In genomic region chr21:38621132-38621531, GRCh38 we compare ENCODE assay signal across 26 cellular contexts.
DNase-seq lines count a peak whose midpoint lies in the region; ATAC-seq and TF ChIP-seq lines count a peak whose summit lies in the region.
"Had no signal": no experiment of that assay in that cellular context is flagged by ENCODE, and none has a peak within 500 bp of the region (broad histone marks: within the 10 kb centered on the region; RNA-seq: fewer than 3 reads in every experiment).

No MANE protein-coding gene starts in this region.

- H3K9me3 ChIP-seq in mucosa of descending colon (no peaks in the 10 kb centered on the region), thyroid gland (no peaks in the 10 kb centered on the region)
- H3K9me3 ChIP-seq: breast epithelium, Caco-2, gastroesophageal sphincter, spleen, testis had no signal

- no peaks in the 10 kb centered on the region for H3K27me3 ChIP-seq in thyroid gland
- H3K27me3 ChIP-seq: breast epithelium, gastroesophageal sphincter, spleen, testis had no signal

- no peaks in the 10 kb centered on the region for H3K36me3 ChIP-seq in mucosa of descending colon (ENCODE audit: low read depth)
- H3K36me3 ChIP-seq in thyroid gland = no peaks in the 10 kb centered on the region
- H3K36me3 ChIP-seq: breast epithelium, gastroesophageal sphincter, spleen had no signal

- H3K4me1 ChIP-seq in mucosa of descending colon (ENCODE audit: low read depth) (no peaks in the 10 kb centered on the region), thyroid gland (peaks cover 9 to 12% of the 10 kb centered on the region in 2 donors)
- H3K4me1 ChIP-seq: breast epithelium, Caco-2, gastroesophageal sphincter, spleen, testis had no signal

- TF ChIP-seq POLR2A in thyroid gland (IDR thresholded peaks at IDR 0.05) = no peak

- H3K4me3 ChIP-seq in mucosa of descending colon = no peak overlapping the region
- no peak overlapping the region for H3K4me3 ChIP-seq in thyroid gland (replicated peaks in 1 of 3)
- H3K4me3 ChIP-seq: breast epithelium, gastroesophageal sphincter, spleen, testis had no signal

- peak; percentile 20 for DNase-seq in NCI-H146 (lab: John Stamatoyannopoulos, UW)
- peak; percentile 83 for DNase-seq in RPMI8226
- peak in 2 of 3 donors; percentile 27 to 42 for DNase-seq in mucosa of descending colon
- DNase-seq in MV-4-11 (lab: John Stamatoyannopoulos, UW) = no peak
- DNase-seq in stimulated activated naive CD8-positive, alpha-beta T cell treated with anti-CD3 and anti-CD28 coated beads, Interleukin-15, Interleukin-2, amounts not matched to agents 100 U/mL and 50 U/mL, for 24 hours = no peak
- no peak for DNase-seq in thyroid gland
- DNase-seq: activated CD4-positive, alpha-beta T cell treated with anti-CD3 and anti-CD28 coated beads, Interleukin-2, amount 10 ng/mL, durations not matched to agents 24 days and 14 days; activated CD8-positive, alpha-beta memory T cell treated with anti-CD3 and anti-CD28 coated beads, Interleukin-2, amount 10 ng/mL, durations not matched to agents 7 days and 5 days; activated naive CD4-positive, alpha-beta T cell treated with anti-CD3 and anti-CD28 coated beads, Interleukin-2, amount 10 ng/mL, durations not matched to agents 7 days and 5 days; amniotic stem cell; C1 segment of cervical spinal cord; Caco-2; Kasumi-1; midbrain; natural killer cell; NCI-H1105; NCI-H2081 treated with DMSO at 0.1 percent for 48 hours; NCI-H82; spleen; stimulated activated CD4-positive, alpha-beta T cell treated with anti-CD3 and anti-CD28 coated beads, Interleukin-2, amount 100 ng/mL, for 48 hours; stimulated activated naive CD4-positive, alpha-beta T cell; testis had no signal

- WGBS in thyroid gland, 2 donors = 92 to 98% methylated on average over 3 of the region's 3 CpGs

- peak; percentile 90 for ATAC-seq in mucosa of descending colon
- no peak for ATAC-seq in stimulated activated naive CD8-positive, alpha-beta T cell treated with anti-CD3 and anti-CD28 coated beads, Interleukin-15, Interleukin-2, amounts not matched to agents 100 U/mL and 50 U/mL, for 24 hours
- ATAC-seq in HG02852 (IDR thresholded peaks at IDR 0.05; ENCODE audit: unreplicated experiment) = no peak
- ATAC-seq: activated CD8-positive, alpha-beta memory T cell treated with anti-CD3 and anti-CD28 coated beads, Interleukin-2, amount 10 ng/mL, durations not matched to agents 7 days and 5 days; gastroesophageal sphincter; natural killer cell had no signal

- TF ChIP-seq CTCF in GM12873 (IDR thresholded peaks at IDR 0.05; ENCODE audit: insufficient read depth, low read depth, low read length, missing control alignments) (peak; percentile 20), mucosa of descending colon (IDR thresholded peaks at IDR 0.05) (no peak), thyroid gland (IDR thresholded peaks at IDR 0.05) (no peak)

- no peak overlapping the region for H3K27ac ChIP-seq in thyroid gland
- H3K27ac ChIP-seq: gastroesophageal sphincter, spleen, testis had no signal

- intact Hi-C loops in mucosa of descending colon (cut with DNase I, micrococcal nuclease) (no loop called here), thyroid gland (cut with DNase I) (no loop called here)

Comparison
In these comparisons a context has a peak if more than half of its experiments do, and no peak if none do; other contexts are left out.
1. DNase-seq: peak in NCI-H146 (single experiment), RPMI8226 (single experiment) and mucosa of descending colon (2 of 3); none in MV-4-11 (single experiment), stimulated activated naive CD8-positive, alpha-beta T cell treated with anti-CD3 and anti-CD28 coated beads, Interleukin-15, Interleukin-2, amounts not matched to agents 100 U/mL and 50 U/mL, for 24 hours (single experiment) and thyroid gland (0 of 2).